Comparison of ENCODE assay signal across 24 cellular contexts in the genomic region with DNA sequence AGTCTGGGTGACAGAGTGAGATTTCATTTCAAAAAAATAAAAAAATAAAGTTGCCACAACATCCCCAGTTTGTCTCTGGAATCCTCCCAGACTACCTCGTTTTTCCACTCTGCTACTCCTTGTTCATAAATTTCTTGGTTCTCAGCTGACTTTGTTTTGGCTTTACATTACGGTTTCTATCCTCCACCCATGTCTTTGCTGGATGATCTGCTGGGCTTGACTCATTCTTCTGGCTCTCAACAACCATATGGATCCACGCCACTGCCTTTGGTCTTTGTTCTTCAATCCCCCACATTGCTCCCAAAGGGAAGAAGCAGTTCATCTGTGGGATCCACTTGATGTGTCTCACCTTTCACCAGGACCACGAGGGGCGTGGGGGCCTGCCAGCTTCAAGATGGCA.
A peak's percentile ranks its signal among the peaks of the same experiment; 100 is the strongest.
DNase-seq lines count a peak whose midpoint lies in the region; ATAC-seq, FAIRE-seq and TF ChIP-seq lines count a peak whose summit lies in the region.
"Had no signal": no experiment of that assay in that cellular context is flagged by ENCODE, and none has a peak within 500 bp of the region (broad histone marks: within the 10 kb centered on the region; RNA-seq: fewer than 3 reads in every experiment).

No MANE protein-coding gene starts in this region.

- no peak overlapping the region for H3K27ac Mint-ChIP-seq in activated CD8-positive, alpha-beta T cell treated with anti-CD3 and anti-CD28 coated beads, Interleukin-2, amount 10 ng/mL, durations not matched to agents 7 days and 5 days
- H3K27ac Mint-ChIP-seq: CD4-positive, alpha-beta T cell had no signal

- no peaks in the 10 kb centered on the region for H3K9me3 Mint-ChIP-seq in activated CD8-positive, alpha-beta T cell treated with anti-CD3 and anti-CD28 coated beads, Interleukin-2, amount 10 ng/mL, durations not matched to agents 7 days and 5 days (ENCODE audit: insufficient read depth)
- H3K9me3 Mint-ChIP-seq: CD4-positive, alpha-beta T cell had no signal

- H3K27ac ChIP-seq in left lung, result peak overlapping the region in 1 of 2 donors; percentile 19
- no peak overlapping the region for H3K27ac ChIP-seq in Peyer's patch
- H3K27ac ChIP-seq: RWPE1 had no signal

- FAIRE-seq in frontal cortex (lab: Jason Lieb, UNC), result no peak
- FAIRE-seq: GM12892, H1, HTR-8/SVneo had no signal

- H3K36me3 ChIP-seq in MG63 (no peaks in the 10 kb centered on the region), left lung (no peaks in the 10 kb centered on the region), Peyer's patch (no peaks in the 10 kb centered on the region)

- H3K27me3 ChIP-seq in MG63 (no peaks in the 10 kb centered on the region), left lung (no peaks in the 10 kb centered on the region), Peyer's patch (no peaks in the 10 kb centered on the region)

- intact Hi-C loops in left lung (cut with DNase I), result no loop called here

- CTCF ChIA-PET in activated CD8-positive, alpha-beta T cell treated with anti-CD3 and anti-CD28 coated beads, Interleukin-2, amount 10 ng/mL, durations not matched to agents 7 days and 5 days (lab: Charles Lee), result interaction anchor here (0.8 kb wide), 1 partner anchor 89 kb away, joined by 3 read pairs; no protein-coding TSS in a partner anchor

- H3K4me1 ChIP-seq in left lung, result peaks cover 0 to 9% of the 10 kb centered on the region in 2 donors
- no peaks in the 10 kb centered on the region for H3K4me1 ChIP-seq in Peyer's patch

- peaks cover 4% of the 10 kb centered on the region for H3K4me1 Mint-ChIP-seq in activated CD8-positive, alpha-beta T cell treated with anti-CD3 and anti-CD28 coated beads, Interleukin-2, amount 10 ng/mL, durations not matched to agents 7 days and 5 days (ENCODE audit: low read depth)

- no peaks in the 10 kb centered on the region for H3K36me3 Mint-ChIP-seq in activated CD8-positive, alpha-beta T cell treated with anti-CD3 and anti-CD28 coated beads, Interleukin-2, amount 10 ng/mL, durations not matched to agents 7 days and 5 days (ENCODE audit: low read depth)

- H3K9me3 ChIP-seq in MG63 (no peaks in the 10 kb centered on the region), left lung (no peaks in the 10 kb centered on the region), Peyer's patch (no peaks in the 10 kb centered on the region)
- H3K9me3 ChIP-seq: SK-N-SH had no signal

- TF ChIP-seq CTCF in AG10803 (conservative IDR thresholded peaks at IDR 0.05; ENCODE audit: low read length) (no peak), fibroblast of mammary gland (conservative IDR thresholded peaks at IDR 0.05; ENCODE audit: control insufficient read depth, insufficient read depth, low read depth, low read length) (no peak), left lung (IDR thresholded peaks at IDR 0.05) (no peak), Peyer's patch (IDR thresholded peaks at IDR 0.05) (no peak)

- peaks cover 18% of the 10 kb centered on the region for H3K27me3 Mint-ChIP-seq in activated CD8-positive, alpha-beta T cell treated with anti-CD3 and anti-CD28 coated beads, Interleukin-2, amount 10 ng/mL, durations not matched to agents 7 days and 5 days (ENCODE audit: low read depth)
- H3K27me3 Mint-ChIP-seq: CD4-positive, alpha-beta T cell had no signal

- no peak for TF ChIP-seq POLR2A in Peyer's patch (IDR thresholded peaks at IDR 0.05)

- peak; percentile 34 for ATAC-seq in left lung
- no peak for ATAC-seq in activated CD8-positive, alpha-beta T cell treated with anti-CD3 and anti-CD28 coated beads, Interleukin-2, amount 10 ng/mL, durations not matched to agents 7 days and 5 days
- ATAC-seq in HG02840 (IDR thresholded peaks at IDR 0.05; ENCODE audit: low FRiP score, unreplicated experiment), result no peak
- ATAC-seq: HCT116, PC-3 had no signal

- no peak overlapping the region for H3K4me3 ChIP-seq in AG10803 (ENCODE audit: low read length)
- no peak overlapping the region for H3K4me3 ChIP-seq in MG63
- H3K4me3 ChIP-seq in fibroblast of mammary gland (ENCODE audit: control insufficient read depth, low read depth, low read length), result no peak overlapping the region
- no peak overlapping the region for H3K4me3 ChIP-seq in left lung
- no peak overlapping the region for H3K4me3 ChIP-seq in Peyer's patch

- peak; percentile 56 for DNase-seq in AG10803 (ENCODE audit: low read depth)
- peak; percentile 63 for DNase-seq in MG63
- peak; percentile 88 for DNase-seq in fibroblast of mammary gland (ENCODE audit: low read depth)
- no peak for DNase-seq in left lung
- no peak for DNase-seq in frontal cortex (ENCODE audit: low spot score in 2 of 2)
- DNase-seq in activated CD8-positive, alpha-beta T cell treated with anti-CD3 and anti-CD28 coated beads, Interleukin-2, amount 10 ng/mL, durations not matched to agents 7 days and 5 days, result no peak
- no peak for DNase-seq in Peyer's patch
- DNase-seq: CD4-positive, alpha-beta T cell; COR-L47; DMS79 treated with DMSO at 0.1 percent for 48 hours; MV-4-11; NCI-H1417; NCI-H1694 treated with DMSO at 0.1 percent for 48 hours; NCI-H2081 treated with DMSO at 0.1 percent for 48 hours; NCI-H526 treated with DMSO at 0.1 percent for 48 hours; PC-3; SHP77 treated with DMSO at 0.1 percent for 48 hours; SK-N-SH had no signal

- POLR2A ChIA-PET in activated CD8-positive, alpha-beta T cell treated with anti-CD3 and anti-CD28 coated beads, Interleukin-2, amount 10 ng/mL, durations not matched to agents 7 days and 5 days (lab: Charles Lee), result interaction anchor here (0.6 kb wide), 1 partner anchor 168 kb away, joined by 3 read pairs; no protein-coding TSS in a partner anchor

- no peak overlapping the region for H3K4me3 Mint-ChIP-seq in activated CD8-positive, alpha-beta T cell treated with anti-CD3 and anti-CD28 coated beads, Interleukin-2, amount 10 ng/mL, durations not matched to agents 7 days and 5 days
- H3K4me3 Mint-ChIP-seq: CD4-positive, alpha-beta T cell had no signal

Comparison
In these comparisons a context has a peak if more than half of its experiments do, and no peak if none do; other contexts are left out.
1. DNase-seq: peak in AG10803 (single experiment), MG63 (single experiment) and fibroblast of mammary gland (single experiment); none in left lung (0 of 2), frontal cortex (0 of 2), activated CD8-positive, alpha-beta T cell treated with anti-CD3 and anti-CD28 coated beads, Interleukin-2, amount 10 ng/mL, durations not matched to agents 7 days and 5 days (single experiment) and Peyer's patch (0 of 3).